21 cellular contexts compared by ENCODE assay signal in the genomic region with DNA sequence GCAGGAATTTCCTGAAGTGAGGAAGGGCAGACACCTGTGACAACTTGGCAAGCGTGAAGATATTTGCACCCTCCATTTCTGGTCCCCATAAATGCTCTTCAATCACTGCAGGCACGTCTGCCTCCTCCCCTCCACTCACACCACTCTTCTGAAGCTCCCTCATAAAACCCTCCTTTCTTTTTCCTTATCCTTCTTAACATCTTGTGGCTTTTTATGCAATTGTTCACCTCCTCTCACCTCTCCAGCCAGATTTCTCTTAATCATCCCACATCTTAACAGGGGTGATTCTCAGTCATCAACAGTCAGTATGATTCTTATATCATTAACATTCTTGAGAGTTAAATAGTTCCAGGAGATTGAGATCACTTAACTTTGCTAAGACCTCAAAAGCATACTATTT.
DNase-seq lines count a peak whose midpoint lies in the region; ATAC-seq and TF ChIP-seq lines count a peak whose summit lies in the region.
"Had no signal": no experiment of that assay in that cellular context is flagged by ENCODE, and none has a peak within 500 bp of the region (broad histone marks: within the 10 kb centered on the region; RNA-seq: fewer than 3 reads in every experiment).

No MANE protein-coding gene starts in this region.

- H3K27ac Mint-ChIP-seq in HFFc6, result no peak overlapping the region
- H3K27ac Mint-ChIP-seq in activated CD8-positive, alpha-beta T cell treated with anti-CD3 and anti-CD28 coated beads, Interleukin-2, amount 10 ng/mL, durations not matched to agents 7 days and 5 days, result no peak overlapping the region
- H3K27ac Mint-ChIP-seq: activated CD4-positive, alpha-beta memory T cell treated with anti-CD3 and anti-CD28 coated beads, Interleukin-2, amount 10 ng/mL, durations not matched to agents 7 days and 5 days; CD4-positive, CD25-positive, alpha-beta regulatory T cell had no signal

- peak overlapping the region; percentile 0; the same call in 1 of the 2 replicates for H3K4me3 Mint-ChIP-seq in HFFc6
- no peak overlapping the region for H3K4me3 Mint-ChIP-seq in activated CD8-positive, alpha-beta T cell treated with anti-CD3 and anti-CD28 coated beads, Interleukin-2, amount 10 ng/mL, durations not matched to agents 7 days and 5 days
- H3K4me3 Mint-ChIP-seq: activated CD4-positive, alpha-beta memory T cell treated with anti-CD3 and anti-CD28 coated beads, Interleukin-2, amount 10 ng/mL, durations not matched to agents 7 days and 5 days; activated naive CD4-positive, alpha-beta T cell treated with anti-CD3 and anti-CD28 coated beads, Interleukin-2, amount 50 U/mL, for 24 hours; activated T-cell treated with anti-CD3 and anti-CD28 coated beads, Interleukin-2, amount 50 U/mL, for 4 hours; brain had no signal

- TF ChIP-seq CTCF in AG04449 (IDR thresholded peaks at IDR 0.05; ENCODE audit: insufficient read depth, low read length, missing control alignments) (no peak), HFFc6 (IDR thresholded peaks at IDR 0.05) (no peak)

- H3K27me3 Mint-ChIP-seq in HFFc6 (ENCODE audit: insufficient read depth), result peaks cover 3% of the 10 kb centered on the region; the same call in 1 of the 2 replicates
- H3K27me3 Mint-ChIP-seq in activated CD8-positive, alpha-beta T cell treated with anti-CD3 and anti-CD28 coated beads, Interleukin-2, amount 10 ng/mL, durations not matched to agents 7 days and 5 days (ENCODE audit: low read depth), result peaks cover 32% of the 10 kb centered on the region
- H3K27me3 Mint-ChIP-seq: CD4-positive, CD25-positive, alpha-beta regulatory T cell had no signal

- CTCF ChIA-PET in AG04449 (lab: Yijun Ruan, JAX), result interaction anchor here (1.3 to 3.8 kb wide), 3 partner anchors 12 to 275 kb away, joined by 3 to 39 read pairs (median 4); no protein-coding TSS in a partner anchor
- CTCF ChIA-PET in activated CD8-positive, alpha-beta T cell treated with anti-CD3 and anti-CD28 coated beads, Interleukin-2, amount 10 ng/mL, durations not matched to agents 7 days and 5 days (lab: Charles Lee), result interaction anchor here (1.8 kb wide), 1 partner anchor 109 kb away, joined by 5 read pairs; no protein-coding TSS in a partner anchor

- H3K4me3 ChIP-seq in AG04449 (ENCODE audit: low read depth, low read length), result no peak overlapping the region
- H3K4me3 ChIP-seq: thoracic aorta had no signal

- H3K9me3 Mint-ChIP-seq in HFFc6, result no peaks in the 10 kb centered on the region
- no peaks in the 10 kb centered on the region for H3K9me3 Mint-ChIP-seq in activated CD8-positive, alpha-beta T cell treated with anti-CD3 and anti-CD28 coated beads, Interleukin-2, amount 10 ng/mL, durations not matched to agents 7 days and 5 days (ENCODE audit: insufficient read depth)
- H3K9me3 Mint-ChIP-seq: activated CD4-positive, alpha-beta memory T cell treated with anti-CD3 and anti-CD28 coated beads, Interleukin-2, amount 10 ng/mL, durations not matched to agents 7 days and 5 days; activated naive CD4-positive, alpha-beta T cell treated with anti-CD3 and anti-CD28 coated beads, Interleukin-2, amount 50 U/mL, for 24 hours; activated T-cell treated with anti-CD3 and anti-CD28 coated beads, Interleukin-2, amount 50 U/mL, for 4 hours; brain had no signal

- H3K36me3 Mint-ChIP-seq in HFFc6 (ENCODE audit: low read depth), result no peaks in the 10 kb centered on the region
- H3K36me3 Mint-ChIP-seq in activated CD8-positive, alpha-beta T cell treated with anti-CD3 and anti-CD28 coated beads, Interleukin-2, amount 10 ng/mL, durations not matched to agents 7 days and 5 days (ENCODE audit: low read depth), result no peaks in the 10 kb centered on the region
- H3K36me3 Mint-ChIP-seq: activated naive CD4-positive, alpha-beta T cell treated with anti-CD3 and anti-CD28 coated beads, Interleukin-2, amount 50 U/mL, for 24 hours; brain; CD4-positive, CD25-positive, alpha-beta regulatory T cell had no signal

- H3K4me1 Mint-ChIP-seq in HFFc6 (ENCODE audit: low read depth), result peaks cover 23% of the 10 kb centered on the region
- peaks cover 28% of the 10 kb centered on the region for H3K4me1 Mint-ChIP-seq in activated CD8-positive, alpha-beta T cell treated with anti-CD3 and anti-CD28 coated beads, Interleukin-2, amount 10 ng/mL, durations not matched to agents 7 days and 5 days (ENCODE audit: low read depth)

- ATAC-seq in activated CD8-positive, alpha-beta T cell treated with anti-CD3 and anti-CD28 coated beads, Interleukin-2, amount 10 ng/mL, durations not matched to agents 7 days and 5 days, result no peak
- ATAC-seq: activated T-cell treated with anti-CD3 and anti-CD28 coated beads, Interleukin-2, amount 50 U/mL, for 4 hours had no signal

- POLR2A ChIA-PET in AG04449 (lab: Yijun Ruan, JAX), result no interaction called here
- POLR2A ChIA-PET in activated CD8-positive, alpha-beta T cell treated with anti-CD3 and anti-CD28 coated beads, Interleukin-2, amount 10 ng/mL, durations not matched to agents 7 days and 5 days (lab: Charles Lee), result no interaction called here

- peak; percentile 7 for DNase-seq in AG04449 (ENCODE audit: low read depth, low spot score)
- DNase-seq in HFFc6, result peak; percentile 52
- peak; percentile 92 for DNase-seq in amniotic epithelial cell (ENCODE audit: low read depth)
- DNase-seq in kidney glomerular epithelial cell (lab: John Stamatoyannopoulos, UW), result peak; percentile 86
- no peak for DNase-seq in DMS 273 treated with DMSO at 0.1 percent for 48 hours (lab: John Stamatoyannopoulos, UW)
- DNase-seq in NCI-H2171 (lab: John Stamatoyannopoulos, UW), result no peak
- DNase-seq in activated gamma-delta T cell treated with Interleukin-2 at 50 U/mL for 16 hours, result no peak
- DNase-seq in activated CD8-positive, alpha-beta T cell treated with anti-CD3 and anti-CD28 coated beads, Interleukin-2, amount 10 ng/mL, durations not matched to agents 7 days and 5 days, result no peak
- DNase-seq: activated CD4-positive, alpha-beta memory T cell treated with anti-CD3 and anti-CD28 coated beads, Interleukin-2, amount 10 ng/mL, durations not matched to agents 7 days and 5 days; activated T-cell treated with anti-CD3 and anti-CD28 coated beads, Interleukin-2, amount 50 U/mL, for 4 hours; CD4-positive, CD25-positive, alpha-beta regulatory T cell; DMS79; foreskin melanocyte; Karpas-422; left cardiac atrium; midbrain; NCI-H748 treated with DMSO at 0.1 percent for 48 hours; WERI-Rb-1 had no signal

Comparison
In these comparisons a context has a peak if more than half of its experiments do, and no peak if none do; other contexts are left out.
1. DNase-seq: peak in AG04449 (single experiment), HFFc6 (single experiment), amniotic epithelial cell (single experiment) and kidney glomerular epithelial cell (single experiment); none in DMS 273 treated with DMSO at 0.1 percent for 48 hours (single experiment), NCI-H2171 (single experiment), activated gamma-delta T cell treated with Interleukin-2 at 50 U/mL for 16 hours (single experiment) and activated CD8-positive, alpha-beta T cell treated with anti-CD3 and anti-CD28 coated beads, Interleukin-2, amount 10 ng/mL, durations not matched to agents 7 days and 5 days (single experiment).